19 cellular contexts compared by ENCODE assay signal in genomic region chr12:94663702-94664101, GRCh38. TPM values are rescaled to one million over a fixed set of nuclear protein-coding genes. Genes with fewer than 3 reads are reported as not detected.
"Had no signal": no experiment of that assay in that cellular context is flagged by ENCODE, and none has a peak within 500 bp of the region (broad histone marks: within the 10 kb centered on the region; RNA-seq: fewer than 3 reads in every experiment).

No MANE protein-coding gene starts in this region.

- H3K36me3 ChIP-seq: colonic mucosa, sigmoid colon, thoracic aorta had no signal

- H3K9me3 Mint-ChIP-seq: activated CD4-positive, alpha-beta memory T cell treated with anti-CD3 and anti-CD28 coated beads, Interleukin-2, amount 10 ng/mL, durations not matched to agents 7 days and 5 days; activated T-helper 17 cell treated with anti-CD3 and anti-CD28 coated beads, Interleukin-2, amount 50 U/mL, for 72 hours; brain; memory B cell; naive B cell; stimulated activated effector memory CD8-positive, alpha-beta T cell treated with anti-CD3 and anti-CD28 coated beads, Interleukin-12 subunit alpha, Interleukin-12 subunit beta, amount 100 ng/mL, for 72 hours had no signal

- ATAC-seq: activated CD8-positive, alpha-beta memory T cell treated with anti-CD3 and anti-CD28 coated beads, Interleukin-2, amount 10 ng/mL, durations not matched to agents 7 days and 5 days; activated T-helper 17 cell treated with anti-CD3 and anti-CD28 coated beads, Interleukin-2, amount 50 U/mL, for 72 hours; foreskin keratinocyte; mucosa of descending colon; psoas muscle; stimulated activated effector memory CD8-positive, alpha-beta T cell treated with anti-CD3 and anti-CD28 coated beads, Interleukin-12 subunit alpha, Interleukin-12 subunit beta, amount 100 ng/mL, for 72 hours had no signal

- H3K27ac ChIP-seq: colonic mucosa, foreskin keratinocyte, psoas muscle, sigmoid colon, thoracic aorta had no signal

- H3K4me1 Mint-ChIP-seq: activated CD4-positive, alpha-beta memory T cell treated with anti-CD3 and anti-CD28 coated beads, Interleukin-2, amount 10 ng/mL, durations not matched to agents 7 days and 5 days; activated CD8-positive, alpha-beta memory T cell treated with anti-CD3 and anti-CD28 coated beads, Interleukin-2, amount 10 ng/mL, durations not matched to agents 7 days and 5 days; activated T-helper 17 cell treated with anti-CD3 and anti-CD28 coated beads, Interleukin-2, amount 50 U/mL, for 72 hours; stimulated activated effector memory CD8-positive, alpha-beta T cell treated with anti-CD3 and anti-CD28 coated beads, Interleukin-12 subunit alpha, Interleukin-12 subunit beta, amount 100 ng/mL, for 72 hours had no signal

- H3K27ac Mint-ChIP-seq: activated CD4-positive, alpha-beta memory T cell treated with anti-CD3 and anti-CD28 coated beads, Interleukin-2, amount 10 ng/mL, durations not matched to agents 7 days and 5 days; activated CD8-positive, alpha-beta memory T cell treated with anti-CD3 and anti-CD28 coated beads, Interleukin-2, amount 10 ng/mL, durations not matched to agents 7 days and 5 days; activated T-helper 17 cell treated with anti-CD3 and anti-CD28 coated beads, Interleukin-2, amount 50 U/mL, for 72 hours; memory B cell; stimulated activated effector memory CD8-positive, alpha-beta T cell treated with anti-CD3 and anti-CD28 coated beads, Interleukin-12 subunit alpha, Interleukin-12 subunit beta, amount 100 ng/mL, for 72 hours had no signal

- H3K4me3 ChIP-seq: colonic mucosa, mucosa of descending colon, psoas muscle, sigmoid colon, thoracic aorta had no signal

- H3K4me3 Mint-ChIP-seq: activated CD4-positive, alpha-beta memory T cell treated with anti-CD3 and anti-CD28 coated beads, Interleukin-2, amount 10 ng/mL, durations not matched to agents 7 days and 5 days; activated CD8-positive, alpha-beta memory T cell treated with anti-CD3 and anti-CD28 coated beads, Interleukin-2, amount 10 ng/mL, durations not matched to agents 7 days and 5 days; activated T-helper 17 cell treated with anti-CD3 and anti-CD28 coated beads, Interleukin-2, amount 50 U/mL, for 72 hours; memory B cell; naive B cell; stimulated activated effector memory CD8-positive, alpha-beta T cell treated with anti-CD3 and anti-CD28 coated beads, Interleukin-12 subunit alpha, Interleukin-12 subunit beta, amount 100 ng/mL, for 72 hours had no signal

- DNase-seq: activated CD4-positive, alpha-beta memory T cell treated with anti-CD3 and anti-CD28 coated beads, Interleukin-2, amount 10 ng/mL, durations not matched to agents 7 days and 5 days; activated CD4-positive, alpha-beta T cell treated with anti-CD3 and anti-CD28 coated beads for 48 hours; activated CD4-positive, CD25-positive, alpha-beta regulatory T cell; activated CD8-positive, alpha-beta memory T cell treated with anti-CD3 and anti-CD28 coated beads, Interleukin-2, amount 10 ng/mL, durations not matched to agents 7 days and 5 days; activated naive CD4-positive, alpha-beta T cell treated with Interleukin-2 at 50 U/mL for 16 hours; central memory CD4-positive, alpha-beta T cell; colonic mucosa; foreskin keratinocyte; mucosa of descending colon; naive B cell; psoas muscle; sigmoid colon; stimulated activated CD4-positive, alpha-beta T cell treated with anti-CD3 and anti-CD28 coated beads, Interleukin-4, amount 100 ng/mL, for 24 hours had no signal

- H3K9me3 ChIP-seq: colonic mucosa, mucosa of descending colon, psoas muscle, sigmoid colon, thoracic aorta had no signal

- H3K4me1 ChIP-seq: colonic mucosa had no signal

- H3K27me3 Mint-ChIP-seq: memory B cell, naive B cell had no signal

- H3K36me3 Mint-ChIP-seq: activated CD8-positive, alpha-beta memory T cell treated with anti-CD3 and anti-CD28 coated beads, Interleukin-2, amount 10 ng/mL, durations not matched to agents 7 days and 5 days; brain; stimulated activated effector memory CD8-positive, alpha-beta T cell treated with anti-CD3 and anti-CD28 coated beads, Interleukin-12 subunit alpha, Interleukin-12 subunit beta, amount 100 ng/mL, for 72 hours had no signal

- H3K27me3 ChIP-seq: colonic mucosa, foreskin keratinocyte, sigmoid colon had no signal

RNA-seq across cellular contexts. Expression of gene TMCC3, which starts 13.3 kb away (rescaled TPM):
- total RNA-seq: osteocyte had no signal
